ENCODE assay signal across 24 cellular contexts in genomic region chr2:167681234-167681633, GRCh38.
"Had no signal": no experiment of that assay in that cellular context is flagged by ENCODE, and none has a peak within 500 bp of the region (broad histone marks: within the 10 kb centered on the region; RNA-seq: fewer than 3 reads in every experiment).

No MANE protein-coding gene starts in this region.

- H3K36me3 ChIP-seq: esophagus muscularis mucosa, heart right ventricle, left lung, neutrophil, ovary, prostate gland, tibial nerve had no signal

- H3K27me3 Mint-ChIP-seq: activated CD4-positive, alpha-beta memory T cell treated with anti-CD3 and anti-CD28 coated beads, Interleukin-2, amount 10 ng/mL, durations not matched to agents 7 days and 5 days; activated CD4-positive, alpha-beta T cell treated with anti-CD3 and anti-CD28 coated beads, Interleukin-2, amount 10 ng/mL, durations not matched to agents 24 days and 14 days; activated CD8-positive, alpha-beta memory T cell treated with anti-CD3 and anti-CD28 coated beads, Interleukin-2, amount 10 ng/mL, durations not matched to agents 7 days and 5 days; effector memory CD8-positive, alpha-beta T cell; stimulated activated naive CD8-positive, alpha-beta T cell treated with anti-CD3 and anti-CD28 coated beads, Interleukin-15, Interleukin-2, amounts not matched to agents 100 ng/mL and 50 ng/mL, for 24 hours had no signal

- H3K4me1 ChIP-seq: body of pancreas, esophagus muscularis mucosa, heart right ventricle, left lung, prostate gland had no signal

- H3K4me1 Mint-ChIP-seq: activated CD4-positive, alpha-beta memory T cell treated with anti-CD3 and anti-CD28 coated beads, Interleukin-2, amount 10 ng/mL, durations not matched to agents 7 days and 5 days; activated CD4-positive, alpha-beta T cell treated with anti-CD3 and anti-CD28 coated beads, Interleukin-2, amount 10 ng/mL, durations not matched to agents 24 days and 14 days; activated CD8-positive, alpha-beta memory T cell treated with anti-CD3 and anti-CD28 coated beads, Interleukin-2, amount 10 ng/mL, durations not matched to agents 7 days and 5 days; activated naive CD8-positive, alpha-beta T cell treated with anti-CD3 and anti-CD28 coated beads, Interleukin-2, amount 50 U/mL, for 24 hours; naive thymus-derived CD4-positive, alpha-beta T cell; T-helper 17 cell had no signal

- H3K27me3 ChIP-seq: body of pancreas, esophagus muscularis mucosa, heart right ventricle, left lung, neutrophil, ovary, tibial nerve had no signal

- H3K9me3 Mint-ChIP-seq: activated CD4-positive, alpha-beta memory T cell treated with anti-CD3 and anti-CD28 coated beads, Interleukin-2, amount 10 ng/mL, durations not matched to agents 7 days and 5 days; activated CD4-positive, alpha-beta T cell treated with anti-CD3 and anti-CD28 coated beads, Interleukin-2, amount 10 ng/mL, durations not matched to agents 24 days and 14 days; activated naive CD8-positive, alpha-beta T cell treated with anti-CD3 and anti-CD28 coated beads, Interleukin-2, amount 50 U/mL, for 24 hours; effector memory CD8-positive, alpha-beta T cell; stimulated activated naive CD8-positive, alpha-beta T cell treated with anti-CD3 and anti-CD28 coated beads, Interleukin-15, Interleukin-2, amounts not matched to agents 100 ng/mL and 50 ng/mL, for 24 hours had no signal

- H3K36me3 Mint-ChIP-seq: activated CD8-positive, alpha-beta memory T cell treated with anti-CD3 and anti-CD28 coated beads, Interleukin-2, amount 10 ng/mL, durations not matched to agents 7 days and 5 days; naive thymus-derived CD4-positive, alpha-beta T cell had no signal

- H3K4me3 ChIP-seq: body of pancreas, esophagus muscularis mucosa, heart right ventricle, left lung, lung, ovary, prostate gland, tibial nerve had no signal

- DNase-seq: activated CD4-positive, alpha-beta memory T cell treated with anti-CD3 and anti-CD28 coated beads, Interleukin-2, amount 10 ng/mL, durations not matched to agents 7 days and 5 days; activated CD4-positive, alpha-beta T cell treated with anti-CD3 and anti-CD28 coated beads, Interleukin-2, amount 10 ng/mL, durations not matched to agents 24 days and 14 days; activated CD8-positive, alpha-beta memory T cell treated with anti-CD3 and anti-CD28 coated beads, Interleukin-2, amount 10 ng/mL, durations not matched to agents 7 days and 5 days; activated gamma-delta T cell; activated naive CD4-positive, alpha-beta T cell treated with anti-CD3 and anti-CD28 coated beads, Interleukin-2, amount 50 U/mL, for 16 hours; activated naive CD8-positive, alpha-beta T cell treated with anti-CD3 and anti-CD28 coated beads, Interleukin-2, amount 50 U/mL, for 24 hours; activated T-cell treated with anti-CD3 and anti-CD28 coated beads for 4 hours; body of pancreas; effector memory CD8-positive, alpha-beta T cell; heart right ventricle; left lung; naive thymus-derived CD4-positive, alpha-beta T cell; ovary; right cardiac atrium; stimulated activated CD4-positive, alpha-beta T cell treated with anti-CD3 and anti-CD28 coated beads, Interleukin-1b, Interleukin-23, amount 100 ng/mL, for 48 hours; SW 1271; T-helper 17 cell had no signal

- H3K27ac Mint-ChIP-seq: activated CD4-positive, alpha-beta memory T cell treated with anti-CD3 and anti-CD28 coated beads, Interleukin-2, amount 10 ng/mL, durations not matched to agents 7 days and 5 days; activated CD4-positive, alpha-beta T cell treated with anti-CD3 and anti-CD28 coated beads, Interleukin-2, amount 10 ng/mL, durations not matched to agents 24 days and 14 days; activated CD8-positive, alpha-beta memory T cell treated with anti-CD3 and anti-CD28 coated beads, Interleukin-2, amount 10 ng/mL, durations not matched to agents 7 days and 5 days; activated naive CD8-positive, alpha-beta T cell treated with anti-CD3 and anti-CD28 coated beads, Interleukin-2, amount 50 U/mL, for 24 hours; effector memory CD8-positive, alpha-beta T cell; naive thymus-derived CD4-positive, alpha-beta T cell; stimulated activated naive CD8-positive, alpha-beta T cell treated with anti-CD3 and anti-CD28 coated beads, Interleukin-15, Interleukin-2, amounts not matched to agents 100 ng/mL and 50 ng/mL, for 24 hours; T-helper 17 cell had no signal

- H3K9me3 ChIP-seq: body of pancreas, esophagus muscularis mucosa, heart right ventricle, left lung, neutrophil, ovary, prostate gland, tibial nerve had no signal

- ATAC-seq: activated CD4-positive, CD25-positive, alpha-beta regulatory T cell treated with anti-CD3 and anti-CD28 coated beads, Interleukin-2, amount 50 U/mL, for 24 hours; activated CD8-positive, alpha-beta memory T cell treated with anti-CD3 and anti-CD28 coated beads, Interleukin-2, amount 10 ng/mL, durations not matched to agents 7 days and 5 days; activated naive CD8-positive, alpha-beta T cell treated with anti-CD3 and anti-CD28 coated beads, Interleukin-2, amount 50 U/mL, for 24 hours; body of pancreas; effector memory CD8-positive, alpha-beta T cell; heart right ventricle; left lung; naive thymus-derived CD4-positive, alpha-beta T cell; right cardiac atrium; T-helper 17 cell had no signal

- H3K27ac ChIP-seq: body of pancreas, esophagus muscularis mucosa, heart right ventricle, left lung, neutrophil, ovary, prostate gland, tibial nerve had no signal

- H3K4me3 Mint-ChIP-seq: activated CD4-positive, alpha-beta memory T cell treated with anti-CD3 and anti-CD28 coated beads, Interleukin-2, amount 10 ng/mL, durations not matched to agents 7 days and 5 days; activated CD4-positive, alpha-beta T cell treated with anti-CD3 and anti-CD28 coated beads, Interleukin-2, amount 10 ng/mL, durations not matched to agents 24 days and 14 days; activated CD8-positive, alpha-beta memory T cell treated with anti-CD3 and anti-CD28 coated beads, Interleukin-2, amount 10 ng/mL, durations not matched to agents 7 days and 5 days; activated naive CD8-positive, alpha-beta T cell treated with anti-CD3 and anti-CD28 coated beads, Interleukin-2, amount 50 U/mL, for 24 hours; effector memory CD8-positive, alpha-beta T cell; naive thymus-derived CD4-positive, alpha-beta T cell; stimulated activated naive CD8-positive, alpha-beta T cell treated with anti-CD3 and anti-CD28 coated beads, Interleukin-15, Interleukin-2, amounts not matched to agents 100 ng/mL and 50 ng/mL, for 24 hours; T-helper 17 cell had no signal
